In genomic region chr13:102870677-102871415, GRCh38 we compare ENCODE assay signal across 8 cellular contexts. TPM values are rescaled to one million over a fixed set of nuclear protein-coding genes. Genes with fewer than 3 reads are reported as not detected.
DNase-seq lines count a peak whose midpoint lies in the region; ATAC-seq and TF ChIP-seq lines count a peak whose summit lies in the region.

No MANE protein-coding gene starts in this region.

- peaks cover 55% of the 10 kb centered on the region for H3K36me3 ChIP-seq in PC-9 (ENCODE audit: low read depth)

- no peak overlapping the region for H3K27ac ChIP-seq in PC-9

- H4K20me1 ChIP-seq in PC-9 (ENCODE audit: insufficient read depth), result peaks cover 9% of the 10 kb centered on the region

- intact Hi-C loops in PC-9 (cut with micrococcal nuclease; ENCODE audit: unreplicated experiment), result no loop called here

- peak; percentile 68 for DNase-seq in DMS79 treated with DMSO at 0.1 percent for 48 hours (lab: John Stamatoyannopoulos, UW)
- DNase-seq in PC-9, result peak; percentile 32 to 43
- DNase-seq in activated naive CD4-positive, alpha-beta T cell treated with Interleukin-2 at 50 U/mL for 16 hours, result peak; percentile 51
- peak; percentile 28 for DNase-seq in foreskin melanocyte
- DNase-seq in occipital lobe (lab: John Stamatoyannopoulos, UW), result peak; percentile 30
- DNase-seq in T1000 (lab: John Stamatoyannopoulos, UW), result no peak

- H2AFZ ChIP-seq in PC-9, result no peak overlapping the region

- CTCF ChIA-PET in PC-9 (lab: Charles Lee), result interaction anchor here (0.7 kb wide), 1 partner anchor 1284 kb away, joined by 3 read pairs; no protein-coding TSS in a partner anchor

- BruUV-seq in PC-9 (replicated peaks; lab: Mats Ljungman, UMichigan), result no TSS peak

- peaks cover 9% of the 10 kb centered on the region; the same call in 1 of the 2 replicates for H3F3A ChIP-seq in PC-9 (ENCODE audit: insufficient read depth, low read depth)

- peaks cover 7% of the 10 kb centered on the region; the same call in 1 of the 2 replicates for H3K79me2 ChIP-seq in PC-9 (ENCODE audit: low read depth)

- peak; percentile 91 for TF ChIP-seq CTCF in PC-9 (conservative IDR thresholded peaks at IDR 0.05)

- ATAC-seq in GM19438 (IDR thresholded peaks at IDR 0.05; ENCODE audit: low read depth, unreplicated experiment) (peak; percentile 81), HG03520 (IDR thresholded peaks at IDR 0.05; ENCODE audit: unreplicated experiment) (peak; percentile 72)

- H3K9me2 ChIP-seq in PC-9 (ENCODE audit: insufficient read depth), result no peaks in the 10 kb centered on the region

- no peaks in the 10 kb centered on the region for H3K27me3 ChIP-seq in PC-9 (ENCODE audit: insufficient read depth, low read depth)

- POLR2A ChIA-PET in PC-9 (lab: Charles Lee; ENCODE audit: unreplicated experiment), result interaction anchor here (0.5 kb wide), 1 partner anchor 910 kb away, joined by 3 read pairs; no protein-coding TSS in a partner anchor

- H3K9me3 ChIP-seq in PC-9 (ENCODE audit: insufficient read depth, low read depth), result no peaks in the 10 kb centered on the region

- H3K4me2 ChIP-seq in PC-9, result no peak overlapping the region

- peaks cover 8% of the 10 kb centered on the region for H3K4me1 ChIP-seq in PC-9 (replicated peaks; ENCODE audit: insufficient read depth)

- H3K4me3 ChIP-seq in PC-9, result no peak overlapping the region

RNA-seq across cellular contexts. Expression of gene ERCC5, which starts 25.0 kb away (rescaled TPM):
- total RNA-seq in PC-9 (2021) (33.9 and 38.2 TPM in 2 replicates), occipital lobe (70.0 TPM)
